In genomic region chr12:65450610-65451009, GRCh38 we compare ENCODE assay signal across 3 cellular contexts.
TF ChIP-seq lines count a peak whose summit lies in the region.

No MANE protein-coding gene starts in this region.

TF ChIP-seq in HCT116, 20 proteins besides CTCF, POLR2A, EP300 and RAD21:
- no peak for TF ChIP-seq EZH2phosphoT487 (IDR thresholded peaks at IDR 0.05; ENCODE audit: borderline replicate concordance)
- TF ChIP-seq SRF (IDR thresholded peaks at IDR 0.05; ENCODE audit: low read depth): no peak
- TF ChIP-seq TCF7L2 (IDR thresholded peaks at IDR 0.05; ENCODE audit: borderline replicate concordance, extremely low read depth, insufficient read depth, insufficient read length): peak; percentile 90

TF ChIP-seq in H1, 55 proteins besides CTCF, POLR2A, EP300 and RAD21:
- TF ChIP-seq JUN (IDR thresholded peaks at IDR 0.05; ENCODE audit: low read depth, low read length) (no peak), CHD7 (IDR thresholded peaks at IDR 0.05; ENCODE audit: insufficient replicate concordance, low read length) (no peak), FOSL1 (IDR thresholded peaks at IDR 0.05; ENCODE audit: insufficient read depth, low read depth, low read length) (no peak), SUZ12 (IDR thresholded peaks at IDR 0.05; ENCODE audit: low read length) (no peak), KDM1A (IDR thresholded peaks at IDR 0.05; ENCODE audit: borderline replicate concordance, low read length) (no peak), KDM5A (IDR thresholded peaks at IDR 0.05; ENCODE audit: low read length) (no peak), RNF2 (IDR thresholded peaks at IDR 0.05; ENCODE audit: borderline replicate concordance, low read depth, low read length, missing control alignments, poor library complexity, severe bottlenecking) (no peak), SAP30 (IDR thresholded peaks at IDR 0.05; ENCODE audit: insufficient read depth, insufficient replicate concordance, low read length) (no peak), CTBP2 (IDR thresholded peaks at IDR 0.05; ENCODE audit: borderline replicate concordance, insufficient read depth, insufficient read length, low read length) (no peak), BCL11A (IDR thresholded peaks at IDR 0.05; ENCODE audit: low read depth in 2 of 2, low read length in 2 of 2) (no peak), E2F6 (IDR thresholded peaks at IDR 0.05) (no peak), EGR1 (IDR thresholded peaks at IDR 0.05; ENCODE audit: borderline replicate concordance, low read depth, low read length) (no peak), PHF8 (conservative IDR thresholded peaks at IDR 0.05; ENCODE audit: low read depth, low read length) (no peak), GABPA (IDR thresholded peaks at IDR 0.05; ENCODE audit: borderline replicate concordance, insufficient read depth, low read length) (no peak)

TF ChIP-seq in neural cell, 6 proteins besides CTCF, POLR2A, EP300 and RAD21:
- TF ChIP-seq TAF1 (IDR thresholded peaks at IDR 0.05; ENCODE audit: low read depth) (no peak), REST (IDR thresholded peaks at IDR 0.05; ENCODE audit: borderline replicate concordance) (peak; percentile 18)
